In genomic region chr2:235106874-235107639, GRCh38 we compare ENCODE assay signal across 8 cellular contexts.
DNase-seq lines count a peak whose midpoint lies in the region; TF ChIP-seq lines count a peak whose summit lies in the region.

No MANE protein-coding gene starts in this region.

- DNase-seq in BJ (ENCODE audit: low read depth) (no peak), GM13977 (ENCODE audit: low spot score) (peak; percentile 48), NCI-H446 treated with DMSO at 0.1 percent for 48 hours (lab: John Stamatoyannopoulos, UW) (peak; percentile 65), MCF 10A (ENCODE audit: unreplicated experiment) (peak; percentile 83), islet precursor cell (peak; percentile 87), testis (peak; percentile 86), NOMO-1 treated with DMSO at 0.1 percent for 48 hours (lab: John Stamatoyannopoulos, UW; ENCODE audit: unreplicated experiment) (no peak), suprapubic skin (ENCODE audit: low spot score in 2 of 2) (no peak)

- POLR2A ChIA-PET in BJ (lab: Charles Lee) (interaction anchor here (0.5 kb wide), 1 partner anchor 849 kb away, joined by 3 read pairs; no protein-coding TSS in a partner anchor), MCF 10A (lab: Yijun Ruan, JAX) (interaction anchor here (0.6 to 1.1 kb wide), 5 partner anchors 9 to 556 kb away, joined by 3 to 4 read pairs (median 4); no protein-coding TSS in a partner anchor)

- no peaks in the 10 kb centered on the region for H3K9me3 Mint-ChIP-seq in MCF 10A (ENCODE audit: unreplicated experiment)

- H3K27me3 Mint-ChIP-seq in MCF 10A (ENCODE audit: insufficient read depth, unreplicated experiment), result no peaks in the 10 kb centered on the region

- TF ChIP-seq EP300 in suprapubic skin (IDR thresholded peaks at IDR 0.05), result no peak

- in situ Hi-C loops in GM13977 (cut with MboI; ENCODE audit: low pct_unique_long_range_greater_than_20kb, low sequenced_read_pairs, unreplicated experiment), result no loop called here

- H3K4me3 ChIP-seq in BJ (ENCODE audit: low read depth, low read length) (no peak overlapping the region), testis (no peak overlapping the region), suprapubic skin (no peak overlapping the region)

- peak; percentile 82 for TF ChIP-seq CTCF in BJ (IDR thresholded peaks at IDR 0.05; ENCODE audit: insufficient read depth, low read depth, low read length)
- TF ChIP-seq CTCF in GM13977 (IDR thresholded peaks at IDR 0.05; ENCODE audit: extremely low read depth, insufficient read depth, missing control alignments), result peak; percentile 21
- TF ChIP-seq CTCF in MCF 10A (IDR thresholded peaks at IDR 0.05; ENCODE audit: unreplicated experiment), result peak; percentile 79
- TF ChIP-seq CTCF in testis (IDR thresholded peaks at IDR 0.05), result peak; percentile 52 to 61 (median 55)
- peak in 1 of 2 donors; percentile 54 for TF ChIP-seq CTCF in suprapubic skin (IDR thresholded peaks at IDR 0.05)

- no peaks in the 10 kb centered on the region for H3K9me3 ChIP-seq in testis
- H3K9me3 ChIP-seq in suprapubic skin, result no peaks in the 10 kb centered on the region

- 65 to 68% methylated on average over 10 of the region's 10 CpGs for WGBS in testis, 2 donors
- 48% methylated on average over 10 of the region's 10 CpGs for WGBS in suprapubic skin

- H3K27ac ChIP-seq in testis (no peak overlapping the region), suprapubic skin (no peak overlapping the region)

- H3K4me1 ChIP-seq in testis (no peaks in the 10 kb centered on the region), suprapubic skin (no peaks in the 10 kb centered on the region)

- H3K36me3 Mint-ChIP-seq in MCF 10A (ENCODE audit: insufficient read depth, unreplicated experiment), result no peaks in the 10 kb centered on the region

- intact Hi-C loops in MCF 10A (cut with micrococcal nuclease), result loop anchor here (1.0 to 5.0 kb wide), 4 partner anchors 155 to 1130 kb away; partner anchors contain the start of gene SH3BP4
- intact Hi-C loops in testis (cut with DNase I; ENCODE audit: low total_unique reads), result loop anchor here (5.0 kb wide), 1 partner anchor 555 kb away; no protein-coding TSS in a partner anchor

- H3K36me3 ChIP-seq in BJ (ENCODE audit: control insufficient read depth, insufficient read depth, low read length), result no peaks in the 10 kb centered on the region
- H3K36me3 ChIP-seq in testis (ENCODE audit: low read depth, missing control alignments), result no peaks in the 10 kb centered on the region
- H3K36me3 ChIP-seq in suprapubic skin, result no peaks in the 10 kb centered on the region

- TF ChIP-seq POLR2A in testis (IDR thresholded peaks at IDR 0.05) (no peak), suprapubic skin (IDR thresholded peaks at IDR 0.05) (no peak)

- H3K27me3 ChIP-seq in BJ (ENCODE audit: control insufficient read depth, insufficient read depth, low read length), result no peaks in the 10 kb centered on the region
- H3K27me3 ChIP-seq in testis, result no peaks in the 10 kb centered on the region
- H3K27me3 ChIP-seq in suprapubic skin, result peaks cover 4% of the 10 kb centered on the region

- H3K27ac Mint-ChIP-seq in MCF 10A (ENCODE audit: low read depth, unreplicated experiment), result no peak overlapping the region

- H3K4me3 Mint-ChIP-seq in MCF 10A (ENCODE audit: unreplicated experiment), result no peak overlapping the region

- CTCF ChIA-PET in BJ (lab: Yijun Ruan, JAX) (interaction anchor here (0.6 to 10.1 kb wide), 27 partner anchors 9 to 802 kb away, joined by 3 to 93 read pairs (median 3); no protein-coding TSS in a partner anchor), MCF 10A (lab: Yijun Ruan, JAX) (interaction anchor here (0.5 to 5.0 kb wide), 33 partner anchors 8 to 1771 kb away, joined by 3 to 33 read pairs (median 4); no protein-coding TSS in a partner anchor)

- no TSS peak for BruUV-seq in MCF 10A (replicated peaks; lab: Mats Ljungman, UMichigan)

- H3K4me1 Mint-ChIP-seq in MCF 10A (ENCODE audit: insufficient read depth, unreplicated experiment), result no peaks in the 10 kb centered on the region

Comparison
In these comparisons a context has a peak if more than half of its experiments do, and no peak if none do; other contexts are left out.
1. DNase-seq: peak in GM13977 (single experiment), NCI-H446 treated with DMSO at 0.1 percent for 48 hours (single experiment), MCF 10A (single experiment), islet precursor cell (single experiment) and testis (single experiment); none in BJ (single experiment), NOMO-1 treated with DMSO at 0.1 percent for 48 hours (single experiment) and suprapubic skin (0 of 2).